Comparison of ENCODE assay signal across 26 cellular contexts in genomic region chr13:99009987-99010551, GRCh38. TPM values are rescaled to one million over a fixed set of nuclear protein-coding genes. Genes with fewer than 3 reads are reported as not detected.
DNase-seq lines count a peak whose midpoint lies in the region; ATAC-seq and TF ChIP-seq lines count a peak whose summit lies in the region.
"Had no signal": no experiment of that assay in that cellular context is flagged by ENCODE, and none has a peak within 500 bp of the region (broad histone marks: within the 10 kb centered on the region; RNA-seq: fewer than 3 reads in every experiment).

No MANE protein-coding gene starts in this region.

- in situ Hi-C loops in HAP-1 (cut with MboI; ENCODE audit: low sequenced_read_pairs) = no loop called here

- H3K9me3 ChIP-seq in esophagus squamous epithelium (no peaks in the 10 kb centered on the region), HAP-1 (no peaks in the 10 kb centered on the region), BE2C (no peaks in the 10 kb centered on the region)
- H3K9me3 ChIP-seq: BLaER1, Caco-2, right atrium auricular region, spleen had no signal

- no peaks in the 10 kb centered on the region for H3K27me3 Mint-ChIP-seq in activated naive CD4-positive, alpha-beta T cell treated with anti-CD3 and anti-CD28 coated beads, Interleukin-2, amount 50 U/mL, for 24 hours
- no peaks in the 10 kb centered on the region for H3K27me3 Mint-ChIP-seq in activated naive CD4-positive, alpha-beta T cell treated with anti-CD3 and anti-CD28 coated beads for 36 hours (ENCODE audit: low read depth)
- H3K27me3 Mint-ChIP-seq in type B pancreatic cell = no peaks in the 10 kb centered on the region
- H3K27me3 Mint-ChIP-seq: activated B cell treated with CpG ODN at 0.5 μM for 24 hours; activated naive CD8-positive, alpha-beta T cell treated with anti-CD3 and anti-CD28 coated beads for 36 hours; activated T-helper 17 cell treated with anti-CD3 and anti-CD28 coated beads, Interleukin-2, amount 50 U/mL, for 72 hours; stimulated activated naive B cell treated with anti-CD40 and anti-IgM and Interleukin-4, amounts not matched to agents 10 μg/mL and 1 μg/mL and 100 μg/mL, for 72 hours had no signal

- H3K4me1 Mint-ChIP-seq in activated naive CD4-positive, alpha-beta T cell treated with anti-CD3 and anti-CD28 coated beads, Interleukin-2, amount 50 U/mL, for 24 hours = peaks cover 67% of the 10 kb centered on the region
- H3K4me1 Mint-ChIP-seq in activated naive CD4-positive, alpha-beta T cell treated with anti-CD3 and anti-CD28 coated beads for 36 hours (ENCODE audit: low read depth) = peaks cover 32% of the 10 kb centered on the region
- H3K4me1 Mint-ChIP-seq in type B pancreatic cell (ENCODE audit: unreplicated experiment) = peaks cover 14% of the 10 kb centered on the region
- H3K4me1 Mint-ChIP-seq: activated B cell treated with CpG ODN at 0.5 μM for 24 hours had no signal

- no peak for TF ChIP-seq POLR2A in esophagus squamous epithelium (IDR thresholded peaks at IDR 0.05)

- peaks cover 16 to 55% (median 31%) of the 10 kb centered on the region in 3 donors for H3K4me1 ChIP-seq in esophagus squamous epithelium
- H3K4me1 ChIP-seq in HAP-1 = peaks cover 5% of the 10 kb centered on the region; the same call in 1 of the 2 replicates
- no peaks in the 10 kb centered on the region for H3K4me1 ChIP-seq in BE2C
- H3K4me1 ChIP-seq: Caco-2 had no signal

- no peaks in the 10 kb centered on the region for H3K27me3 ChIP-seq in esophagus squamous epithelium
- no peaks in the 10 kb centered on the region for H3K27me3 ChIP-seq in HAP-1 (ENCODE audit: low read depth)
- peaks cover 6% of the 10 kb centered on the region; the same call in 1 of the 2 replicates for H3K27me3 ChIP-seq in BE2C
- H3K27me3 ChIP-seq: BLaER1, right atrium auricular region, spleen had no signal

- no peak overlapping the region for H3K4me3 Mint-ChIP-seq in activated naive CD4-positive, alpha-beta T cell treated with anti-CD3 and anti-CD28 coated beads, Interleukin-2, amount 50 U/mL, for 24 hours
- no peak overlapping the region for H3K4me3 Mint-ChIP-seq in activated naive CD4-positive, alpha-beta T cell treated with anti-CD3 and anti-CD28 coated beads for 36 hours
- peak overlapping the region; percentile 19 for H3K4me3 Mint-ChIP-seq in type B pancreatic cell
- H3K4me3 Mint-ChIP-seq: activated B cell treated with CpG ODN at 0.5 μM for 24 hours; activated naive CD8-positive, alpha-beta T cell treated with anti-CD3 and anti-CD28 coated beads for 36 hours; activated T-helper 17 cell treated with anti-CD3 and anti-CD28 coated beads, Interleukin-2, amount 50 U/mL, for 72 hours; mesothelial cell of epicardium; stimulated activated naive B cell treated with anti-CD40 and anti-IgM and Interleukin-4, amounts not matched to agents 10 μg/mL and 1 μg/mL and 100 μg/mL, for 72 hours had no signal

- 36 to 72% methylated on average over 4 of the region's 4 CpGs for WGBS in esophagus squamous epithelium, 2 donors

- DNase-seq in activated naive CD4-positive, alpha-beta T cell treated with anti-CD3 and anti-CD28 coated beads for 36 hours = no peak
- peak; percentile 72 for DNase-seq in NCI-H2171 treated with DMSO at 0.1 percent for 48 hours (lab: John Stamatoyannopoulos, UW)
- DNase-seq in esophagus squamous epithelium (lab: John Stamatoyannopoulos, UW) = no peak
- no peak for DNase-seq in type B pancreatic cell (ENCODE audit: extremely low spot score, unreplicated experiment)
- no peak for DNase-seq in HAP-1 (ENCODE audit: low spot score in 2 of 2)
- no peak for DNase-seq in BE2C
- DNase-seq: ACHN; activated B cell treated with CpG ODN at 0.5 μM for 24 hours; activated naive CD8-positive, alpha-beta T cell treated with anti-CD3 and anti-CD28 coated beads for 36 hours; Caco-2; erythroblast; foreskin melanocyte; left colon; naive thymus-derived CD4-positive, alpha-beta T cell; Right ventricle myocardium superior; spleen; stimulated activated CD4-positive, alpha-beta T cell treated with anti-CD3 and anti-CD28 coated beads, Interleukin-4, amount 100 ng/mL, for 1 hour; stimulated activated naive B cell treated with anti-CD40 and anti-IgM and Interleukin-4, amounts not matched to agents 10 μg/mL and 1 μg/mL and 100 μg/mL, for 72 hours; T1000 had no signal

- H3K36me3 Mint-ChIP-seq in activated naive CD4-positive, alpha-beta T cell treated with anti-CD3 and anti-CD28 coated beads, Interleukin-2, amount 50 U/mL, for 24 hours = no peaks in the 10 kb centered on the region
- no peaks in the 10 kb centered on the region for H3K36me3 Mint-ChIP-seq in activated naive CD4-positive, alpha-beta T cell treated with anti-CD3 and anti-CD28 coated beads for 36 hours (ENCODE audit: low read depth)
- no peaks in the 10 kb centered on the region for H3K36me3 Mint-ChIP-seq in type B pancreatic cell
- H3K36me3 Mint-ChIP-seq: activated naive CD8-positive, alpha-beta T cell treated with anti-CD3 and anti-CD28 coated beads for 36 hours; mesothelial cell of epicardium; stimulated activated naive B cell treated with anti-CD40 and anti-IgM and Interleukin-4, amounts not matched to agents 10 μg/mL and 1 μg/mL and 100 μg/mL, for 72 hours had no signal

- H3K4me3 ChIP-seq in esophagus squamous epithelium (no peak overlapping the region), HAP-1 (no peak overlapping the region), BE2C (ENCODE audit: low read depth, low read length) (no peak overlapping the region)
- H3K4me3 ChIP-seq: BLaER1, right atrium auricular region, spleen had no signal

- no peak for ATAC-seq in HG02759 (IDR thresholded peaks at IDR 0.05; ENCODE audit: unreplicated experiment)
- ATAC-seq: activated T-helper 17 cell treated with anti-CD3 and anti-CD28 coated beads, Interleukin-2, amount 50 U/mL, for 72 hours; HCT116; left colon; naive thymus-derived CD4-positive, alpha-beta T cell; stimulated activated naive B cell treated with anti-CD40 and anti-IgM and Interleukin-4, amounts not matched to agents 10 μg/mL and 1 μg/mL and 100 μg/mL, for 72 hours had no signal

- intact Hi-C loops in activated naive CD4-positive, alpha-beta T cell treated with anti-CD3 and anti-CD28 coated beads for 36 hours (cut with micrococcal nuclease) = loop anchor here (1.0 kb wide), 1 partner anchor 9 kb away; no protein-coding TSS in a partner anchor
- intact Hi-C loops in esophagus squamous epithelium (cut with DNase I) = no loop called here

- peak overlapping the region; percentile 3 to 36 (median 12) for H3K27ac ChIP-seq in esophagus squamous epithelium
- H3K27ac ChIP-seq: BLaER1, right atrium auricular region, spleen had no signal

- CTCF ChIA-PET in activated naive CD4-positive, alpha-beta T cell treated with anti-CD3 and anti-CD28 coated beads for 36 hours (lab: Charles Lee) = interaction anchor here (0.7 to 1.3 kb wide), 3 partner anchors 12 to 188 kb away, joined by 3 read pairs; no protein-coding TSS in a partner anchor

- H3K9me3 Mint-ChIP-seq in activated naive CD4-positive, alpha-beta T cell treated with anti-CD3 and anti-CD28 coated beads, Interleukin-2, amount 50 U/mL, for 24 hours = no peaks in the 10 kb centered on the region
- no peaks in the 10 kb centered on the region for H3K9me3 Mint-ChIP-seq in activated naive CD4-positive, alpha-beta T cell treated with anti-CD3 and anti-CD28 coated beads for 36 hours
- H3K9me3 Mint-ChIP-seq in type B pancreatic cell = no peaks in the 10 kb centered on the region
- H3K9me3 Mint-ChIP-seq: activated B cell treated with CpG ODN at 0.5 μM for 24 hours; activated naive CD8-positive, alpha-beta T cell treated with anti-CD3 and anti-CD28 coated beads for 36 hours; activated T-helper 17 cell treated with anti-CD3 and anti-CD28 coated beads, Interleukin-2, amount 50 U/mL, for 72 hours; mesothelial cell of epicardium; stimulated activated naive B cell treated with anti-CD40 and anti-IgM and Interleukin-4, amounts not matched to agents 10 μg/mL and 1 μg/mL and 100 μg/mL, for 72 hours had no signal

- peak overlapping the region; percentile 86 for H3K27ac Mint-ChIP-seq in activated naive CD4-positive, alpha-beta T cell treated with anti-CD3 and anti-CD28 coated beads, Interleukin-2, amount 50 U/mL, for 24 hours
- H3K27ac Mint-ChIP-seq in activated naive CD4-positive, alpha-beta T cell treated with anti-CD3 and anti-CD28 coated beads for 36 hours = no peak overlapping the region
- peak overlapping the region; percentile 70 for H3K27ac Mint-ChIP-seq in type B pancreatic cell
- H3K27ac Mint-ChIP-seq: activated B cell treated with CpG ODN at 0.5 μM for 24 hours; activated naive CD8-positive, alpha-beta T cell treated with anti-CD3 and anti-CD28 coated beads for 36 hours; activated T-helper 17 cell treated with anti-CD3 and anti-CD28 coated beads, Interleukin-2, amount 50 U/mL, for 72 hours; mesothelial cell of epicardium; stimulated activated naive B cell treated with anti-CD40 and anti-IgM and Interleukin-4, amounts not matched to agents 10 μg/mL and 1 μg/mL and 100 μg/mL, for 72 hours had no signal

- TF ChIP-seq CTCF in esophagus squamous epithelium (IDR thresholded peaks at IDR 0.05) = no peak
- no peak for TF ChIP-seq CTCF in type B pancreatic cell (conservative IDR thresholded peaks at IDR 0.05)
- no peak for TF ChIP-seq CTCF in BE2C (IDR thresholded peaks at IDR 0.05; ENCODE audit: low read depth, low read length)

- no peaks in the 10 kb centered on the region for H3K36me3 ChIP-seq in esophagus squamous epithelium
- no peaks in the 10 kb centered on the region for H3K36me3 ChIP-seq in HAP-1 (replicated peaks)
- H3K36me3 ChIP-seq in BE2C = no peaks in the 10 kb centered on the region
- H3K36me3 ChIP-seq: BLaER1, right atrium auricular region, spleen had no signal

RNA-seq across cellular contexts. Expression of gene DOCK9, which starts 32.2 kb away (rescaled TPM):
- 10 to 100 TPM; 38.3 to 42.1 TPM for total RNA-seq in activated naive CD4-positive, alpha-beta T cell treated with anti-CD3 and anti-CD28 coated beads for 36 hours
- total RNA-seq in esophagus squamous epithelium (100 to 1,000 TPM in 3 of 4 donors, 10 to 100 TPM in 1; 94.7 to 240 (median 150) TPM), type B pancreatic cell (ENCODE audit: low replicate concordance) (46.2 and 122 TPM in 2 replicates)
- polyA plus RNA-seq in BE2C (2012; ENCODE audit: insufficient read depth, insufficient read length, low read depth) = 1.2 TPM
